In the genomic region with DNA sequence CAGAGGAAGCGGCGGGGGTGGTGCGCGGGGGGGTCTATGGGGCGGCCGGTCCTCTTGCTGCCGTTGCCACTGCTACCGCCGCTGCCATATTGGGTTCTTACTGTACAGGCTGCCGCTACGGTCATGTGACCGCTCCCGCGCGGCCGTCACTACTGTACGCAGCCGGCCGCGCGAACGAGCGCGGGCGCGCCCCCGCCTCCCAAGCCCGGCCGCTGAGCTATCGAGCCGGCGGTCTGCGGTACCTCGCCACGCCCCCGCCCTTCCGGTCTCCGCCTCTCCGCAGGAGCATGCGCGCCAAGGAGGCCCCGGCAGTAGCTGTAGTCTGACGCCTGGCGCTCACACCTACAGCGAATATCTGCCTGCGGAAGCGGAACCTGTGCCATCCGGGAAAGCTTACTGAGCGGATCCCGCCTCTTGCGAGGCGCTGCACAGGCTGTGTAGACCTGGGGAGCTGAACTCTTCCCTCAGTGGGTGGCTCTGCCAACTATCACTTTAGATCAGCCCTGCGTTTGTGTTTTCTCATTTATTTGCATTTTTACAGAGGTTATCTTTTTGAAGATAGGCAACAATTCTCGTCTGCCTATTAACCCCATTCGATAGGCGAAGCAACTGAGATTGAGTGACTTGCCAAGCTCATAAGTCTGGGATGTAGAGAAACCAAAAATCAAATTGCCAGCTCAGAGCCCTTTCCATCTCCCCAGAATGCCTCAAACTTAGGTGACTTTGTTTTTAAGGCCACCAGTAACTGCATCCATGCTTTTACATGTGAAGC, we compare ENCODE assay signal across 8 cellular contexts. TPM values are rescaled to one million over a fixed set of nuclear protein-coding genes. Genes with fewer than 3 reads are reported as not detected.
DNase-seq lines count a peak whose midpoint lies in the region; ATAC-seq and TF ChIP-seq lines count a peak whose summit lies in the region.

TSS of gene ASXL2 (minus strand) at position 127 of the 772 bp plus-strand sequence. CDS start 265 bp downstream, outside the sequence.

- TF ChIP-seq RAD21 in liver (IDR thresholded peaks at IDR 0.05) = peak in 1 of 2 donors; percentile 43

- no peaks in the 10 kb centered on the region for H3K27me3 Mint-ChIP-seq in CD14-positive monocyte (ENCODE audit: low read depth in 3 of 3)

- peaks cover 0 to 3% (median 1%) of the 10 kb centered on the region in 4 donors for H3K36me3 ChIP-seq in liver (ENCODE audit: control insufficient read depth in 4 of 4, insufficient read depth in 3 of 4, low read depth in 1 of 4, low read length in 3 of 4)

- H3K36me3 Mint-ChIP-seq in CD14-positive monocyte = peaks cover 11 to 12% of the 10 kb centered on the region in 2 donors

- H3K4me3 Mint-ChIP-seq in CD14-positive monocyte = peak within 1 kb of the TSS; percentile 97

- H3K9me3 Mint-ChIP-seq in CD14-positive monocyte = peaks cover 0 to 2% (median 0%) of the 10 kb centered on the region in 7 donors

- peaks cover 3 to 22% (median 15%) of the 10 kb centered on the region in 4 donors for H3K4me1 ChIP-seq in liver (ENCODE audit: control insufficient read depth in 4 of 4, insufficient read depth in 4 of 4, low read length in 3 of 4)

- peak within 1 kb of the TSS; percentile 97 to 100 (median 99) for H3K27ac Mint-ChIP-seq in CD14-positive monocyte

- TF ChIP-seq CTCF in CD14-positive monocyte (IDR thresholded peaks at IDR 0.05) (no peak), liver (IDR thresholded peaks at IDR 0.05; ENCODE audit: low read depth, low read length, missing input control) (no peak)

- DNase-seq in CD14-positive monocyte (ENCODE audit: low spot score) (peak; percentile 95), NCI-H82 (lab: John Stamatoyannopoulos, UW) (peak; percentile 99), dermis microvascular lymphatic vessel endothelial cell (ENCODE audit: low read depth in 2 of 2) (peak; percentile 92 to 98)
- peak; percentile 94 to 96 for DNase-seq in activated CD4-positive, alpha-beta T cell treated with anti-CD3 and anti-CD28 coated beads, Interleukin-2, amount 50 U/mL, for 48 hours
- DNase-seq in stimulated activated CD4-positive, alpha-beta T cell treated with anti-CD3 and anti-CD28 coated beads, Interleukin-4, amount 100 ng/mL, for 24 hours = peak; percentile 97

- peak within 1 kb of the TSS; percentile 84 to 94 for H3K27ac ChIP-seq in liver (ENCODE audit: low read depth in 1 of 2, low read length in 2 of 2)

- H3K27me3 ChIP-seq in liver (ENCODE audit: control insufficient read depth in 4 of 4, insufficient read depth in 4 of 4, low read length in 3 of 4) = no peaks in the 10 kb centered on the region

- 2% methylated on average over 56 of the region's 56 CpGs for WGBS in liver

- ATAC-seq in GM19397 (IDR thresholded peaks at IDR 0.05; ENCODE audit: unreplicated experiment) (peak; percentile 92), HG03571 (IDR thresholded peaks at IDR 0.05; ENCODE audit: unreplicated experiment) (peak; percentile 92)

- no peaks in the 10 kb centered on the region for H3K9me3 ChIP-seq in liver (ENCODE audit: control insufficient read depth in 4 of 4, low read length in 3 of 4)

- intact Hi-C loops in CD14-positive monocyte (cut with micrococcal nuclease) = loop anchor here in 1 of 2 donors (10.0 kb wide), 1 partner anchor 906 kb away; the partner anchor contains the start of gene CENPA

- H3K9ac ChIP-seq in liver (ENCODE audit: low read depth in 1 of 2, low read length in 2 of 2) = peak within 1 kb of the TSS; percentile 61 to 75

- peaks cover 27% of the 10 kb centered on the region for H3K4me1 Mint-ChIP-seq in CD14-positive monocyte

- H3K4me3 ChIP-seq in liver (ENCODE audit: low read depth in 1 of 3, low read length in 3 of 3) = peak within 1 kb of the TSS; percentile 86 to 97 (median 97)

TF ChIP-seq in liver, 16 proteins besides CTCF, POLR2A, EP300 and RAD21:
- TF ChIP-seq HNF4G (IDR thresholded peaks at IDR 0.05) = no peak
- TF ChIP-seq RXRA (IDR thresholded peaks at IDR 0.05) = peak in 1 of 2 donors; percentile 36
- peak in 1 of 2 donors; percentile 11 for TF ChIP-seq JUND (IDR thresholded peaks at IDR 0.05)
- TF ChIP-seq NR2F2 (IDR thresholded peaks at IDR 0.05) = no peak
- peak in 1 of 2 donors; percentile 26 for TF ChIP-seq HNF4A (conservative IDR thresholded peaks at IDR 0.05)
- no peak for TF ChIP-seq FOXA2 (IDR thresholded peaks at IDR 0.05)
- TF ChIP-seq GABPA (IDR thresholded peaks at IDR 0.05 in 1 of 2, conservative IDR thresholded peaks at IDR 0.05 in 1 of 2) = peak; percentile 62 to 92
- peak; percentile 31 for TF ChIP-seq FOXA1 (IDR thresholded peaks at IDR 0.05)
- TF ChIP-seq EGR1 (IDR thresholded peaks at IDR 0.05; ENCODE audit: low read depth in 2 of 2) = peak; percentile 16 to 71
- peak; percentile 94 for TF ChIP-seq YY1 (IDR thresholded peaks at IDR 0.05)
- TF ChIP-seq SP1 (IDR thresholded peaks at IDR 0.05) = peak; percentile 72
- TF ChIP-seq MAX (IDR thresholded peaks at IDR 0.05) = peak; percentile 78
- TF ChIP-seq TAF1 (conservative IDR thresholded peaks at IDR 0.05) = peak; percentile 81
- TF ChIP-seq REST (IDR thresholded peaks at IDR 0.05) = peak; percentile 72
- TF ChIP-seq ZBTB33 (IDR thresholded peaks at IDR 0.05) = no peak
- TF ChIP-seq, protein P1, sequence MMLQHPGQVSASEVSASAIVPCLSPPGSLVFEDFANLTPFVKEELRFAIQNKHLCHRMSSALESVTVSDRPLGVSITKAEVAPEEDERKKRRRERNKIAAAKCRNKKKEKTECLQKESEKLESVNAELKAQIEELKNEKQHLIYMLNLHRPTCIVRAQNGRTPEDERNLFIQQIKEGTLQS (IDR thresholded peaks at IDR 0.05) = no peak

RNA-seq across cellular contexts. Expression of gene ASXL2, which starts in this region (rescaled TPM):
- polyA plus RNA-seq in CD14-positive monocyte (10 to 100 TPM in 1 of 2 donors, 1 to 10 TPM in 1; 3.6 to 13.4 TPM), liver (1 to 10 TPM; 2.4 to 2.8 TPM)
- total RNA-seq in dermis microvascular lymphatic vessel endothelial cell (4.1 and 7.2 TPM in 2 replicates), liver (1 to 10 TPM; 6.0 to 7.3 TPM)

Comparison
In these comparisons a context has a peak if more than half of its experiments do, and no peak if none do; other contexts are left out.
1. Peak in every context shown above with its lines: DNase-seq, ATAC-seq, H3K4me3 ChIP-seq and H3K27ac ChIP-seq.